Comparison of ENCODE assay signal across 15 cellular contexts in genomic region chr13:113782472-113782871, GRCh38. TPM values are rescaled to one million over a fixed set of nuclear protein-coding genes. Genes with fewer than 3 reads are reported as not detected.
DNase-seq lines count a peak whose midpoint lies in the region; ATAC-seq and TF ChIP-seq lines count a peak whose summit lies in the region.
"Had no signal": no experiment of that assay in that cellular context is flagged by ENCODE, and none has a peak within 500 bp of the region (broad histone marks: within the 10 kb centered on the region; RNA-seq: fewer than 3 reads in every experiment).

No MANE protein-coding gene starts in this region.

- H3K36me3 Mint-ChIP-seq in endodermal cell (ENCODE audit: low read depth) = peaks cover 3% of the 10 kb centered on the region
- H3K36me3 Mint-ChIP-seq: CD14-positive monocyte; CD8-positive, alpha-beta T cell had no signal

- intact Hi-C loops in sciatic nerve (cut with DNase I) = no loop called here

- H3K4me1 Mint-ChIP-seq in endodermal cell = no peaks in the 10 kb centered on the region

- no peaks in the 10 kb centered on the region for H3K36me3 ChIP-seq in endodermal cell (ENCODE audit: control insufficient read depth, insufficient read depth, low read length)

- POLR2A ChIA-PET in RWPE1 (lab: Yijun Ruan, JAX; ENCODE audit: low non-redundant PET) = no interaction called here

- no peak for DNase-seq in RWPE1 (ENCODE audit: low spot score)
- DNase-seq in endodermal cell = peak; percentile 22
- peak; percentile 31 for DNase-seq in sciatic nerve (ENCODE audit: low spot score)
- no peak for DNase-seq in NOMO-1 treated with DMSO at 0.1 percent for 48 hours (lab: John Stamatoyannopoulos, UW; ENCODE audit: unreplicated experiment)
- DNase-seq in NCI-H1930 (lab: John Stamatoyannopoulos, UW) = no peak
- no peak for DNase-seq in NCI-H345 treated with DMSO at 0.1 percent for 48 hours (lab: John Stamatoyannopoulos, UW; ENCODE audit: unreplicated experiment)
- DNase-seq: CD8-positive, alpha-beta T cell; COR-L47; DMS153; DMS79 treated with DMSO at 0.1 percent for 48 hours; EL; GDM1; GM23248; H7 had no signal

- ATAC-seq in sciatic nerve = no peak
- ATAC-seq: CD8-positive, alpha-beta T cell had no signal

- H3K9me3 ChIP-seq in endodermal cell (ENCODE audit: control insufficient read depth, low read length) = no peaks in the 10 kb centered on the region

- peaks cover 5% of the 10 kb centered on the region for H3K27me3 Mint-ChIP-seq in endodermal cell (ENCODE audit: insufficient read depth)

- peaks cover 22% of the 10 kb centered on the region for H3K27me3 ChIP-seq in endodermal cell (ENCODE audit: control insufficient read depth, insufficient read depth, low read length, poor library complexity, severe bottlenecking)

- H3K4me1 ChIP-seq in endodermal cell (ENCODE audit: control insufficient read depth, insufficient read depth, low read length) = no peaks in the 10 kb centered on the region

- no peak overlapping the region for H3K4me3 Mint-ChIP-seq in endodermal cell
- H3K4me3 Mint-ChIP-seq: CD14-positive monocyte; CD8-positive, alpha-beta T cell had no signal

- CTCF ChIA-PET in RWPE1 (lab: Yijun Ruan, JAX) = no interaction called here

- H3K9me3 Mint-ChIP-seq in endodermal cell = peaks cover 6% of the 10 kb centered on the region
- H3K9me3 Mint-ChIP-seq: CD8-positive, alpha-beta T cell had no signal

- no peak overlapping the region for H3K9ac ChIP-seq in endodermal cell (ENCODE audit: extremely low read depth, low read length, poor library complexity, severe bottlenecking)
- H3K9ac ChIP-seq: GM23248 had no signal

- H3K27ac ChIP-seq in RWPE1 (peak overlapping the region; percentile 50; the same call in 1 of the 2 replicates), endodermal cell (ENCODE audit: low read depth, low read length) (no peak overlapping the region)
- H3K27ac ChIP-seq: GM23248 had no signal

- 83 to 89% methylated on average over 8 to 14 of the region's 14 CpGs for WGBS in endodermal cell (ENCODE audit: insufficient coverage in 1 of 2, insufficient read length in 1 of 2), 2 experiments

- H3K27ac Mint-ChIP-seq in endodermal cell = no peak overlapping the region
- H3K27ac Mint-ChIP-seq: CD14-positive monocyte; CD8-positive, alpha-beta T cell had no signal

- TF ChIP-seq CTCF in RWPE1 (conservative IDR thresholded peaks at IDR 0.05; ENCODE audit: low read depth) (no peak), endodermal cell (conservative IDR thresholded peaks at IDR 0.05) (no peak)

- H3K4me3 ChIP-seq in endodermal cell (ENCODE audit: low read length) = no peak overlapping the region
- H3K4me3 ChIP-seq: GM23248 had no signal

RNA-seq across cellular contexts. Expression of gene TMEM255B, which starts 23.4 kb away (rescaled TPM):
- total RNA-seq in endodermal cell (1 to 10 TPM in 1 of 2 donors, under 1 TPM in 1; 0.55 to 2.1 TPM), sciatic nerve (34.8 TPM)
- 2.4 TPM for polyA plus RNA-seq in endodermal cell (2013, experiment 1 of 2)
- polyA plus RNA-seq in endodermal cell (2013, experiment 2 of 2) = 1.9 TPM
- total RNA-seq: GM23248 had no signal

Comparison
In these comparisons a context has a peak if more than half of its experiments do, and no peak if none do; other contexts are left out.
1. DNase-seq: peak in endodermal cell (single experiment) and sciatic nerve (single experiment); none in RWPE1 (single experiment), NOMO-1 treated with DMSO at 0.1 percent for 48 hours (single experiment), NCI-H1930 (0 of 2) and NCI-H345 treated with DMSO at 0.1 percent for 48 hours (single experiment).
2. RNA of gene TMEM255B, which starts 23.4 kb away (total RNA-seq): 34.8 TPM in sciatic nerve (single experiment); 0.55 to 2.1 TPM in endodermal cell; every median in the first group is over 10 times any median in the second.